In genomic region chr2:68853915-68854314, GRCh38 we compare ENCODE assay signal across 24 cellular contexts. TPM values are rescaled to one million over a fixed set of nuclear protein-coding genes. Genes with fewer than 3 reads are reported as not detected.
"Had no signal": no experiment of that assay in that cellular context is flagged by ENCODE, and none has a peak within 500 bp of the region (broad histone marks: within the 10 kb centered on the region; RNA-seq: fewer than 3 reads in every experiment).

No MANE protein-coding gene starts in this region.

- H3K27ac ChIP-seq: adrenal gland, breast epithelium, SK-N-MC, VCaP had no signal

- H3K36me3 ChIP-seq: adrenal gland, breast epithelium had no signal

- ATAC-seq: activated CD8-positive, alpha-beta T cell treated with anti-CD3 and anti-CD28 coated beads, Interleukin-2, amount 10 ng/mL, durations not matched to agents 7 days and 5 days; PC-3 had no signal

- FAIRE-seq: RCC 7860 had no signal

- H3K27me3 ChIP-seq: breast epithelium had no signal

- H3K4me1 ChIP-seq: adrenal gland, breast epithelium had no signal

- H3K9me3 ChIP-seq: adrenal gland, breast epithelium had no signal

- DNase-seq: activated CD4-positive, alpha-beta T cell treated with anti-CD3 and anti-CD28 coated beads for 4 hours; activated CD4-positive, CD25-positive, alpha-beta regulatory T cell; activated CD8-positive, alpha-beta memory T cell treated with anti-CD3 and anti-CD28 coated beads, Interleukin-2, amount 50 U/mL, for 48 hours; activated CD8-positive, alpha-beta T cell treated with anti-CD3 and anti-CD28 coated beads, Interleukin-2, amount 10 ng/mL, durations not matched to agents 7 days and 5 days; activated naive CD4-positive, alpha-beta T cell treated with anti-CD3 and anti-CD28 coated beads, Interleukin-2, amount 50 U/mL, for 16 hours; activated naive CD8-positive, alpha-beta T cell treated with anti-CD3 and anti-CD28 coated beads, Interleukin-2, amount 10 ng/mL, durations not matched to agents 7 days and 5 days; activated T-cell treated with anti-CD3 and anti-CD28 coated beads, Interleukin-2, amount 50 U/mL, for 1 hour; adrenal gland; aorta; Kasumi-1; KBM-7; NCI-H1092; NCI-H1417; NCI-H1930; NCI-H2171 treated with DMSO at 0.1 percent for 48 hours; NCI-H226; PC-3; SIG-M5; T-helper 1 cell had no signal

- H3K4me3 ChIP-seq: adrenal gland, breast epithelium, SK-N-MC had no signal

RNA-seq across cellular contexts. Expression of gene BMP10, which starts 17.3 kb away (rescaled TPM):
- total RNA-seq: activated CD8-positive, alpha-beta T cell treated with anti-CD3 and anti-CD28 coated beads, Interleukin-2, amount 10 ng/mL, durations not matched to agents 7 days and 5 days; activated naive CD8-positive, alpha-beta T cell treated with anti-CD3 and anti-CD28 coated beads, Interleukin-2, amount 10 ng/mL, durations not matched to agents 7 days and 5 days; adrenal gland; aorta; breast epithelium; NCI-H460; PC-3 had no signal
- polyA plus RNA-seq: adrenal gland, aorta had no signal
